12 cellular contexts compared by ENCODE assay signal in genomic region chr4:2938906-2939305, GRCh38. TPM values are rescaled to one million over a fixed set of nuclear protein-coding genes. Genes with fewer than 3 reads are reported as not detected.
DNase-seq lines count a peak whose midpoint lies in the region; ATAC-seq and TF ChIP-seq lines count a peak whose summit lies in the region.
"Had no signal": no experiment of that assay in that cellular context is flagged by ENCODE, and none has a peak within 500 bp of the region (broad histone marks: within the 10 kb centered on the region; RNA-seq: fewer than 3 reads in every experiment).

No MANE protein-coding gene starts in this region.

- TF ChIP-seq CTCF in activated B cell treated with CpG ODN at 0.5 μM for 24 hours (IDR thresholded peaks at IDR 0.05): no peak

- peak overlapping the region; percentile 100 for H3K27ac ChIP-seq in epithelial cell of prostate
- H3K27ac ChIP-seq in temporal lobe (ENCODE audit: low read depth, low read length): peak overlapping the region; percentile 13
- H3K27ac ChIP-seq: breast epithelium had no signal

- no peak overlapping the region for H3K4me3 Mint-ChIP-seq in activated B cell treated with CpG ODN at 0.5 μM for 24 hours

- POLR2A ChIA-PET in activated B cell treated with CpG ODN at 0.5 μM for 24 hours (lab: Charles Lee): no interaction called here

- intact Hi-C loops in activated B cell treated with CpG ODN at 0.5 μM for 24 hours (cut with micrococcal nuclease): loop anchor here (10.0 kb wide), 2 partner anchors 524 to 694 kb away; partner anchors contain the start of genes CFAP99, HAUS3, POLN and ZFYVE28

- no peaks in the 10 kb centered on the region for H3K27me3 Mint-ChIP-seq in activated B cell treated with CpG ODN at 0.5 μM for 24 hours
- H3K27me3 Mint-ChIP-seq: naive thymus-derived CD8-positive, alpha-beta T cell had no signal

- peaks cover 69% of the 10 kb centered on the region for H3K36me3 Mint-ChIP-seq in activated B cell treated with CpG ODN at 0.5 μM for 24 hours (ENCODE audit: low read depth)

- ATAC-seq in activated B cell treated with CpG ODN at 0.5 μM for 24 hours (ENCODE audit: low read depth): no peak
- no peak for ATAC-seq in HG03521 (IDR thresholded peaks at IDR 0.05; ENCODE audit: unreplicated experiment)
- ATAC-seq: naive thymus-derived CD8-positive, alpha-beta T cell had no signal

- CTCF ChIA-PET in activated B cell treated with CpG ODN at 0.5 μM for 24 hours (lab: Charles Lee): no interaction called here

- DNase-seq in activated T-cell treated with anti-CD3 and anti-CD28 coated beads, Interleukin-2, amount 50 U/mL, for 1 hour: peak; percentile 15
- no peak for DNase-seq in activated T-cell treated with anti-CD3 and anti-CD28 coated beads for 4 hours
- peak; percentile 8 for DNase-seq in activated B cell treated with CpG ODN at 0.5 μM for 24 hours
- DNase-seq in epithelial cell of prostate (ENCODE audit: low read depth, low spot score): no peak
- DNase-seq in NCI-H2029 treated with DMSO at 0.1 percent for 48 hours (lab: John Stamatoyannopoulos, UW): no peak
- no peak for DNase-seq in NCI-H1417 treated with DMSO at 0.1 percent for 48 hours (lab: John Stamatoyannopoulos, UW)
- DNase-seq: NCI-H1105 treated with DMSO at 0.1 percent for 48 hours, thyroid gland had no signal

- H3K27ac Mint-ChIP-seq in activated B cell treated with CpG ODN at 0.5 μM for 24 hours: no peak overlapping the region

- peaks cover 35% of the 10 kb centered on the region for H3K4me1 Mint-ChIP-seq in activated B cell treated with CpG ODN at 0.5 μM for 24 hours

- H3K9me3 Mint-ChIP-seq in activated B cell treated with CpG ODN at 0.5 μM for 24 hours: no peaks in the 10 kb centered on the region
- H3K9me3 Mint-ChIP-seq: naive thymus-derived CD8-positive, alpha-beta T cell had no signal

RNA-seq across cellular contexts. Expression of gene NOP14, which starts 24.3 kb away (rescaled TPM):
- total RNA-seq in activated B cell treated with CpG ODN at 0.5 μM for 24 hours (56.3 and 57.3 TPM in 2 replicates), temporal lobe (5.9 TPM)

RNA-seq across cellular contexts. Expression of gene GRK4, which starts 24.5 kb away (rescaled TPM):
- 1.4 and 2.1 TPM in 2 replicates for total RNA-seq in activated B cell treated with CpG ODN at 0.5 μM for 24 hours
- 33.4 TPM for total RNA-seq in temporal lobe

Comparison
In these comparisons a context has a peak if more than half of its experiments do, and no peak if none do; other contexts are left out.
1. DNase-seq: peak in activated T-cell treated with anti-CD3 and anti-CD28 coated beads, Interleukin-2, amount 50 U/mL, for 1 hour (single experiment) and activated B cell treated with CpG ODN at 0.5 μM for 24 hours (single experiment); none in activated T-cell treated with anti-CD3 and anti-CD28 coated beads for 4 hours (single experiment), epithelial cell of prostate (single experiment), NCI-H2029 treated with DMSO at 0.1 percent for 48 hours (single experiment) and NCI-H1417 treated with DMSO at 0.1 percent for 48 hours (single experiment).
2. RNA of gene GRK4, which starts 24.5 kb away (total RNA-seq): 33.4 TPM in temporal lobe (single experiment); 1.4 to 2.1 TPM in activated B cell treated with CpG ODN at 0.5 μM for 24 hours; every median in the first group is over 10 times any median in the second.